ENCODE assay signal across 8 cellular contexts in the genomic region with DNA sequence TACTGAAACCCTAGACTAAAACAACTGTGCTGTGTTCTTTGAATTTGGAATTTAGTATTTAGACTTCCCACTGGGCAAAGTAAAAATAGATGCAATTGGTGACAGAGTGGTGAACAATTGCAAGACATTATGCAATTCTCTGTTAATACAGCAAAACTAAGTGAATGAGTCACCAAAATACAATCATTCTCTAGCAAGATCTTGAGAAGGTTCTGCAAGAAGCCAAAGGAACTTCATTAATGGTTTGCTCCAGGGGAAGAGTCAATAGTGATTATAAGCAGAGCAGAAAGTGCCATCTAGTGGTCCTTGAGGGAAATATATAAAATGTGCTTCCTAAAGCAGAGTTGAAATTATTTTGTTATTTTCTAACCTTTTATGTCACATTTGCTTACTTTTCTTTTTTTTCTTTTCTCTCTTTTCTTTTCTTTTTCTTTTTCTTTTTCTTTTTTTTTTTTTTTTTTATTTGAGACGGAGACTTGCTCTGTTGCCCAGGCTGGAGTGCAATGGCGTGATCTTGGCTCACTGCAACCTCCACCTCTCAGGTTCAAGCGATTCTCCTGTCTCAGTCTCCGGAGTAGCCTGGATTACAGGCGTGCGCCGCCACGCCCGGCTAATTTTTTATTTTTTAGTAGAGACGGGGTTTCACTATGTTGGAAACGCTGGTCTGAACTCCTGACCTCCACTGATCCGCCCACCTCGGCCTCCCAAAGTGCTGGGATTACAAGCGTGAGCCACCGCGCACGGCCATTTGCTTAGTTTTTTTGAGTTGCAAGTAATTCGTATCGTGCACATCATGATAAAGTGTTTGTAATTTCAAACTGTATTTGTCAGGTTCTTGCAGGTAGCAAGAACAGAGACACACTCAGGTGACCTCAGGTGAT.
DNase-seq lines count a peak whose midpoint lies in the region; ATAC-seq and TF ChIP-seq lines count a peak whose summit lies in the region.

No MANE protein-coding gene starts in this region.

- WGBS in sigmoid colon, 2 donors = 41 to 75% methylated on average over 19 of the region's 19 CpGs

- H3K4me3 ChIP-seq in Caco-2 (ENCODE audit: low read depth, low read length) (no peak overlapping the region), sigmoid colon (no peak overlapping the region)

- TF ChIP-seq CTCF in Caco-2 (IDR thresholded peaks at IDR 0.05; ENCODE audit: insufficient read depth in 1 of 2, low read depth in 1 of 2, low read length in 1 of 2, severe bottlenecking in 1 of 2, unreplicated experiment in 1 of 2) = peak; percentile 26 to 49
- peak; percentile 47; the same call in 1 of the 2 replicates for TF ChIP-seq CTCF in WTC11 (IDR thresholded peaks at IDR 0.05)
- TF ChIP-seq CTCF in sigmoid colon (IDR thresholded peaks at IDR 0.05) = peak; percentile 43 to 67 (median 62)

- H3K27me3 Mint-ChIP-seq in Caco-2 (ENCODE audit: insufficient read depth, unreplicated experiment) = no peaks in the 10 kb centered on the region
- no peaks in the 10 kb centered on the region for H3K27me3 Mint-ChIP-seq in WTC11 (ENCODE audit: low read depth)

- no peak overlapping the region for H3K27ac ChIP-seq in sigmoid colon

- no peaks in the 10 kb centered on the region for H3K36me3 Mint-ChIP-seq in Caco-2 (ENCODE audit: insufficient read depth, unreplicated experiment)
- no peaks in the 10 kb centered on the region for H3K36me3 Mint-ChIP-seq in WTC11

- intact Hi-C loops in Caco-2 (cut with micrococcal nuclease; ENCODE audit: unreplicated experiment) = loop anchor here (1.0 to 10.0 kb wide), 2 partner anchors 255 to 377 kb away; no protein-coding TSS in a partner anchor
- intact Hi-C loops in left cardiac atrium (cut with DNase I) = loop anchor here in 1 of 2 donors (2.0 kb wide), 1 partner anchor 377 kb away; no protein-coding TSS in a partner anchor
- intact Hi-C loops in sigmoid colon (cut with DNase I) = loop anchor here (2.0 kb wide), 2 partner anchors 73 to 377 kb away; no protein-coding TSS in a partner anchor

- H3K9me3 ChIP-seq in Caco-2 (no peaks in the 10 kb centered on the region), sigmoid colon (no peaks in the 10 kb centered on the region)

- POLR2A ChIA-PET in Caco-2 (lab: Charles Lee) = no interaction called here
- POLR2A ChIA-PET in WTC11 (lab: Charles Lee) = no interaction called here

- no peak overlapping the region for H3K4me3 Mint-ChIP-seq in Caco-2 (ENCODE audit: unreplicated experiment)
- no peak overlapping the region for H3K4me3 Mint-ChIP-seq in WTC11

- BruUV-seq in Caco-2 (replicated peaks; lab: Mats Ljungman, UMichigan) = no TSS peak

- no peak for TF ChIP-seq POLR2A in sigmoid colon (IDR thresholded peaks at IDR 0.05)

- H3K36me3 ChIP-seq in Caco-2 (ENCODE audit: control insufficient read depth, insufficient read depth, low read length) (no peaks in the 10 kb centered on the region), sigmoid colon (no peaks in the 10 kb centered on the region)

- H3K4me1 ChIP-seq in Caco-2 (0 out of 2 replicates have a peak, but pooled peaks cover 3% of the 10 kb centered on the region), sigmoid colon (no peaks in the 10 kb centered on the region)

- no peak for TF ChIP-seq EP300 in sigmoid colon (IDR thresholded peaks at IDR 0.05)

- H3K27me3 ChIP-seq in Caco-2 (replicated peaks; ENCODE audit: control insufficient read depth, insufficient read depth, low read length) (no peaks in the 10 kb centered on the region), sigmoid colon (no peaks in the 10 kb centered on the region)

- H3K4me1 Mint-ChIP-seq in Caco-2 (ENCODE audit: low read depth, unreplicated experiment) = no peaks in the 10 kb centered on the region
- peaks cover 6% of the 10 kb centered on the region for H3K4me1 Mint-ChIP-seq in WTC11

- H3K9me3 Mint-ChIP-seq in Caco-2 (ENCODE audit: unreplicated experiment) (no peaks in the 10 kb centered on the region), WTC11 (no peaks in the 10 kb centered on the region)

- H3K27ac Mint-ChIP-seq in Caco-2 (ENCODE audit: unreplicated experiment) = no peak overlapping the region
- no peak overlapping the region for H3K27ac Mint-ChIP-seq in WTC11

- peak; percentile 88 for ATAC-seq in GM18909 (IDR thresholded peaks at IDR 0.05; ENCODE audit: poor library complexity, unreplicated experiment)
- peak; percentile 78 for ATAC-seq in HG03064 (IDR thresholded peaks at IDR 0.05; ENCODE audit: low read depth, unreplicated experiment)
- ATAC-seq in WTC11 = peak; percentile 89
- ATAC-seq in left cardiac atrium = peak; percentile 87

- DNase-seq in Caco-2 (peak in 1 of 2 experiments; percentile 25), NCI-H2171 treated with DMSO at 0.1 percent for 48 hours (lab: John Stamatoyannopoulos, UW) (peak; percentile 75), WTC11 (ENCODE audit: low spot score) (no peak), left cardiac atrium (no peak), sigmoid colon (no peak), ecto neural progenitor cell (ENCODE audit: low spot score) (no peak)

- CTCF ChIA-PET in Caco-2 (lab: Charles Lee) (no interaction called here), WTC11 (lab: Charles Lee) (no interaction called here)

TF ChIP-seq in WTC11, 78 proteins besides CTCF, POLR2A, EP300 and RAD21 (continues in another document):
- TF ChIP-seq, protein P1, sequence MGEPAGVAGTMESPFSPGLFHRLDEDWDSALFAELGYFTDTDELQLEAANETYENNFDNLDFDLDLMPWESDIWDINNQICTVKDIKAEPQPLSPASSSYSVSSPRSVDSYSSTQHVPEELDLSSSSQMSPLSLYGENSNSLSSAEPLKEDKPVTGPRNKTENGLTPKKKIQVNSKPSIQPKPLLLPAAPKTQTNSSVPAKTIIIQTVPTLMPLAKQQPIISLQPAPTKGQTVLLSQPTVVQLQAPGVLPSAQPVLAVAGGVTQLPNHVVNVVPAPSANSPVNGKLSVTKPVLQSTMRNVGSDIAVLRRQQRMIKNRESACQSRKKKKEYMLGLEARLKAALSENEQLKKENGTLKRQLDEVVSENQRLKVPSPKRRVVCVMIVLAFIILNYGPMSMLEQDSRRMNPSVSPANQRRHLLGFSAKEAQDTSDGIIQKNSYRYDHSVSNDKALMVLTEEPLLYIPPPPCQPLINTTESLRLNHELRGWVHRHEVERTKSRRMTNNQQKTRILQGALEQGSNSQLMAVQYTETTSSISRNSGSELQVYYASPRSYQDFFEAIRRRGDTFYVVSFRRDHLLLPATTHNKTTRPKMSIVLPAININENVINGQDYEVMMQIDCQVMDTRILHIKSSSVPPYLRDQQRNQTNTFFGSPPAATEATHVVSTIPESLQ (CRISPR knock-in tag; IDR thresholded peaks at IDR 0.05) = no peak
- TF ChIP-seq MYBL2 (CRISPR knock-in tag; IDR thresholded peaks at IDR 0.05) (no peak), TEAD1 (CRISPR knock-in tag; IDR thresholded peaks at IDR 0.05) (no peak)
- TF ChIP-seq, protein P2, sequence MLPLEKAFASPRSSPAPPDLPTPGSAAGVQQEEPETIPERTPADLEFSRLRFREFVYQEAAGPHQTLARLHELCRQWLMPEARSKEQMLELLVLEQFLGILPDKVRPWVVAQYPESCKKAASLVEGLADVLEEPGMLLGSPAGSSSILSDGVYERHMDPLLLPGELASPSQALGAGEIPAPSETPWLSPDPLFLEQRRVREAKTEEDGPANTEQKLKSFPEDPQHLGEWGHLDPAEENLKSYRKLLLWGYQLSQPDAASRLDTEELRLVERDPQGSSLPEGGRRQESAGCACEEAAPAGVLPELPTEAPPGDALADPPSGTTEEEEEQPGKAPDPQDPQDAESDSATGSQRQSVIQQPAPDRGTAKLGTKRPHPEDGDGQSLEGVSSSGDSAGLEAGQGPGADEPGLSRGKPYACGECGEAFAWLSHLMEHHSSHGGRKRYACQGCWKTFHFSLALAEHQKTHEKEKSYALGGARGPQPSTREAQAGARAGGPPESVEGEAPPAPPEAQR (CRISPR knock-in tag; IDR thresholded peaks at IDR 0.05) = no peak
- TF ChIP-seq, protein P3, sequence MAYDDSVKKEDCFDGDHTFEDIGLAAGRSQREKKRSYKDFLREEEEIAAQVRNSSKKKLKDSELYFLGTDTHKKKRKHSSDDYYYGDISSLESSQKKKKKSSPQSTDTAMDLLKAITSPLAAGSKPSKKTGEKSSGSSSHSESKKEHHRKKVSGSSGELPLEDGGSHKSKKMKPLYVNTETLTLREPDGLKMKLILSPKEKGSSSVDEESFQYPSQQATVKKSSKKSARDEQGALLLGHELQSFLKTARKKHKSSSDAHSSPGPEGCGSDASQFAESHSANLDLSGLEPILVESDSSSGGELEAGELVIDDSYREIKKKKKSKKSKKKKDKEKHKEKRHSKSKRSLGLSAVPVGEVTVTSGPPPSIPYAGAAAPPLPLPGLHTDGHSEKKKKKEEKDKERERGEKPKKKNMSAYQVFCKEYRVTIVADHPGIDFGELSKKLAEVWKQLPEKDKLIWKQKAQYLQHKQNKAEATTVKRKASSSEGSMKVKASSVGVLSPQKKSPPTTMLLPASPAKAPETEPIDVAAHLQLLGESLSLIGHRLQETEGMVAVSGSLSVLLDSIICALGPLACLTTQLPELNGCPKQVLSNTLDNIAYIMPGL (CRISPR knock-in tag; IDR thresholded peaks at IDR 0.05) = no peak
- TF ChIP-seq, protein P4, sequence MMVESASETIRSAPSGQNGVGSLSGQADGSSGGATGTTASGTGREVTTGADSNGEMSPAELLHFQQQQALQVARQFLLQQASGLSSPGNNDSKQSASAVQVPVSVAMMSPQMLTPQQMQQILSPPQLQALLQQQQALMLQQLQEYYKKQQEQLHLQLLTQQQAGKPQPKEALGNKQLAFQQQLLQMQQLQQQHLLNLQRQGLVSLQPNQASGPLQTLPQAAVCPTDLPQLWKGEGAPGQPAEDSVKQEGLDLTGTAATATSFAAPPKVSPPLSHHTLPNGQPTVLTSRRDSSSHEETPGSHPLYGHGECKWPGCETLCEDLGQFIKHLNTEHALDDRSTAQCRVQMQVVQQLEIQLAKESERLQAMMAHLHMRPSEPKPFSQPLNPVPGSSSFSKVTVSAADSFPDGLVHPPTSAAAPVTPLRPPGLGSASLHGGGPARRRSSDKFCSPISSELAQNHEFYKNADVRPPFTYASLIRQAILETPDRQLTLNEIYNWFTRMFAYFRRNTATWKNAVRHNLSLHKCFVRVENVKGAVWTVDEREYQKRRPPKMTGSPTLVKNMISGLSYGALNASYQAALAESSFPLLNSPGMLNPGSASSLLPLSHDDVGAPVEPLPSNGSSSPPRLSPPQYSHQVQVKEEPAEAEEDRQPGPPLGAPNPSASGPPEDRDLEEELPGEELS (CRISPR knock-in tag; IDR thresholded peaks at IDR 0.05) = no peak
- TF ChIP-seq, protein P5, sequence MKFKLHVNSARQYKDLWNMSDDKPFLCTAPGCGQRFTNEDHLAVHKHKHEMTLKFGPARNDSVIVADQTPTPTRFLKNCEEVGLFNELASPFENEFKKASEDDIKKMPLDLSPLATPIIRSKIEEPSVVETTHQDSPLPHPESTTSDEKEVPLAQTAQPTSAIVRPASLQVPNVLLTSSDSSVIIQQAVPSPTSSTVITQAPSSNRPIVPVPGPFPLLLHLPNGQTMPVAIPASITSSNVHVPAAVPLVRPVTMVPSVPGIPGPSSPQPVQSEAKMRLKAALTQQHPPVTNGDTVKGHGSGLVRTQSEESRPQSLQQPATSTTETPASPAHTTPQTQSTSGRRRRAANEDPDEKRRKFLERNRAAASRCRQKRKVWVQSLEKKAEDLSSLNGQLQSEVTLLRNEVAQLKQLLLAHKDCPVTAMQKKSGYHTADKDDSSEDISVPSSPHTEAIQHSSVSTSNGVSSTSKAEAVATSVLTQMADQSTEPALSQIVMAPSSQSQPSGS (CRISPR knock-in tag; IDR thresholded peaks at IDR 0.05; ENCODE audit: borderline replicate concordance, low read depth) = no peak
